Comparison of ENCODE assay signal across 1 cellular context in genomic region chr16:68283346-68283745, GRCh38.
TF ChIP-seq lines count a peak whose summit lies in the region.

No MANE protein-coding gene starts in this region.

TF ChIP-seq in HepG2, 621 proteins besides CTCF, POLR2A, EP300 and RAD21:
- TF ChIP-seq ZNF503 (CRISPR knock-in tag; IDR thresholded peaks at IDR 0.05) (no peak), SP2 (CRISPR knock-in tag; IDR thresholded peaks at IDR 0.05) (no peak), NCOR1 (IDR thresholded peaks at IDR 0.05; ENCODE audit: borderline replicate concordance, low read length) (no peak), ZNF367 (CRISPR knock-in tag; IDR thresholded peaks at IDR 0.05; ENCODE audit: borderline replicate concordance) (no peak), ZFP41 (CRISPR knock-in tag; IDR thresholded peaks at IDR 0.05; ENCODE audit: borderline replicate concordance) (no peak), HIVEP1 (CRISPR knock-in tag; IDR thresholded peaks at IDR 0.05) (no peak), CHD4 (IDR thresholded peaks at IDR 0.05; ENCODE audit: borderline replicate concordance, low read length) (no peak), SMC3 (IDR thresholded peaks at IDR 0.05; ENCODE audit: low read length) (no peak), MTF2 (CRISPR knock-in tag; IDR thresholded peaks at IDR 0.05; ENCODE audit: borderline replicate concordance) (no peak)
